In genomic region chr12:48969847-48970701, GRCh38 we compare ENCODE assay signal across 9 cellular contexts. TPM values are rescaled to one million over a fixed set of nuclear protein-coding genes. Genes with fewer than 3 reads are reported as not detected.
A peak's percentile ranks its signal among the peaks of the same experiment; 100 is the strongest.
DNase-seq lines count a peak whose midpoint lies in the region; ATAC-seq lines count a peak whose summit lies in the region.
"Had no signal": no experiment of that assay in that cellular context is flagged by ENCODE, and none has a peak within 500 bp of the region (broad histone marks: within the 10 kb centered on the region; RNA-seq: fewer than 3 reads in every experiment).

No MANE protein-coding gene starts in this region.

- peaks cover 62% of the 10 kb centered on the region for H3K27me3 Mint-ChIP-seq in activated T-cell treated with anti-CD3 and anti-CD28 coated beads, Interleukin-2, amount 50 U/mL, for 24 hours
- H3K27me3 Mint-ChIP-seq in stimulated activated naive B cell treated with anti-CD40 and anti-IgM and Interleukin-4, amounts not matched to agents 10 μg/mL and 1 μg/mL and 100 μg/mL, for 72 hours: peaks cover 47 to 53% of the 10 kb centered on the region in 2 donors

- no peak overlapping the region for H3K27ac Mint-ChIP-seq in activated T-cell treated with anti-CD3 and anti-CD28 coated beads, Interleukin-2, amount 50 U/mL, for 24 hours
- no peak overlapping the region for H3K27ac Mint-ChIP-seq in stimulated activated naive B cell treated with anti-CD40 and anti-IgM and Interleukin-4, amounts not matched to agents 10 μg/mL and 1 μg/mL and 100 μg/mL, for 72 hours

- no peak overlapping the region for H3K4me3 Mint-ChIP-seq in activated T-cell treated with anti-CD3 and anti-CD28 coated beads, Interleukin-2, amount 50 U/mL, for 24 hours
- H3K4me3 Mint-ChIP-seq in stimulated activated naive B cell treated with anti-CD40 and anti-IgM and Interleukin-4, amounts not matched to agents 10 μg/mL and 1 μg/mL and 100 μg/mL, for 72 hours: peak overlapping the region; percentile 45 to 46

- peaks cover 76% of the 10 kb centered on the region for H3K27me3 ChIP-seq in iPS-15b (ENCODE audit: control insufficient read depth, insufficient read depth, low read length)

- ATAC-seq in stimulated activated naive B cell treated with anti-CD40 and anti-IgM and Interleukin-4, amounts not matched to agents 10 μg/mL and 1 μg/mL and 100 μg/mL, for 72 hours (replicated peaks): peak; percentile 18 to 37
- ATAC-seq in HG03025 (IDR thresholded peaks at IDR 0.05; ENCODE audit: low FRiP score, unreplicated experiment): no peak

- peaks cover 43% of the 10 kb centered on the region for H3K4me1 Mint-ChIP-seq in activated T-cell treated with anti-CD3 and anti-CD28 coated beads, Interleukin-2, amount 50 U/mL, for 24 hours (ENCODE audit: low read depth)
- peaks cover 47 to 70% of the 10 kb centered on the region in 2 donors for H3K4me1 Mint-ChIP-seq in stimulated activated naive B cell treated with anti-CD40 and anti-IgM and Interleukin-4, amounts not matched to agents 10 μg/mL and 1 μg/mL and 100 μg/mL, for 72 hours

- no peaks in the 10 kb centered on the region for H3K36me3 Mint-ChIP-seq in activated T-cell treated with anti-CD3 and anti-CD28 coated beads, Interleukin-2, amount 50 U/mL, for 24 hours (ENCODE audit: low read depth)
- H3K36me3 Mint-ChIP-seq in stimulated activated naive B cell treated with anti-CD40 and anti-IgM and Interleukin-4, amounts not matched to agents 10 μg/mL and 1 μg/mL and 100 μg/mL, for 72 hours: peaks cover 0 to 2% of the 10 kb centered on the region in 2 donors

- DNase-seq in NCI-H748 (lab: John Stamatoyannopoulos, UW; ENCODE audit: unreplicated experiment) (peak; percentile 50), NCI-H748 treated with DMSO at 0.1 percent for 48 hours (lab: John Stamatoyannopoulos, UW) (no peak), ureter (ENCODE audit: low spot score) (no peak), DMS79 (lab: John Stamatoyannopoulos, UW) (no peak)
- peak; percentile 61 for DNase-seq in activated T-cell treated with anti-CD3 and anti-CD28 coated beads, Interleukin-2, amount 50 U/mL, for 24 hours
- DNase-seq in stimulated activated naive B cell treated with anti-CD40 and anti-IgM and Interleukin-4, amounts not matched to agents 10 μg/mL and 1 μg/mL and 100 μg/mL, for 72 hours: no peak
- DNase-seq: NCI-H2081 had no signal

- H3K4me1 ChIP-seq in iPS-15b (ENCODE audit: control insufficient read depth, insufficient read depth, low read length): peaks cover 31% of the 10 kb centered on the region

- no peaks in the 10 kb centered on the region for H3K9me3 Mint-ChIP-seq in activated T-cell treated with anti-CD3 and anti-CD28 coated beads, Interleukin-2, amount 50 U/mL, for 24 hours
- H3K9me3 Mint-ChIP-seq in stimulated activated naive B cell treated with anti-CD40 and anti-IgM and Interleukin-4, amounts not matched to agents 10 μg/mL and 1 μg/mL and 100 μg/mL, for 72 hours: no peaks in the 10 kb centered on the region

- no peaks in the 10 kb centered on the region for H3K36me3 ChIP-seq in iPS-15b (ENCODE audit: control insufficient read depth, insufficient read depth, low read length)

- peak overlapping the region; percentile 56 for H3K4me3 ChIP-seq in iPS-15b (ENCODE audit: low read depth, low read length)

- H3K9ac ChIP-seq in iPS-15b (ENCODE audit: low read depth, low read length): no peak overlapping the region

- H3K9me3 ChIP-seq in iPS-15b (ENCODE audit: control insufficient read depth, insufficient read depth, low read length): no peaks in the 10 kb centered on the region

RNA-seq across cellular contexts. Expression of gene WNT10B, which starts 1.5 kb away (rescaled TPM):
- total RNA-seq in ureter: 2.0 TPM

RNA-seq across cellular contexts. Expression of gene WNT1, which starts 8.0 kb away (rescaled TPM):
- not detected for total RNA-seq in ureter

RNA-seq across cellular contexts. Expression of gene ARF3, which starts 12.8 kb away (rescaled TPM):
- total RNA-seq in ureter: 164 TPM

RNA-seq across cellular contexts. Expression of gene DDN, which starts 29.1 kb away (rescaled TPM):
- total RNA-seq in ureter: 0.10 TPM

RNA-seq across cellular contexts. Expression of gene FKBP11, which starts 44.8 kb away (rescaled TPM):
- 24.9 TPM for total RNA-seq in ureter

Comparison
In these comparisons a context has a peak if more than half of its experiments do, and no peak if none do; other contexts are left out.
1. DNase-seq: peak in NCI-H748 (single experiment) and activated T-cell treated with anti-CD3 and anti-CD28 coated beads, Interleukin-2, amount 50 U/mL, for 24 hours (single experiment); none in NCI-H748 treated with DMSO at 0.1 percent for 48 hours (single experiment), stimulated activated naive B cell treated with anti-CD40 and anti-IgM and Interleukin-4, amounts not matched to agents 10 μg/mL and 1 μg/mL and 100 μg/mL, for 72 hours (single experiment), ureter (single experiment) and DMS79 (single experiment).